ENCODE assay signal across 8 cellular contexts in genomic region chr4:123832173-123833026, GRCh38.
DNase-seq lines count a peak whose midpoint lies in the region; ATAC-seq and TF ChIP-seq lines count a peak whose summit lies in the region.

No MANE protein-coding gene starts in this region.

- H3K14ac ChIP-seq in trophoblast cell (ENCODE audit: low read length), result no peak overlapping the region

- TF ChIP-seq EP300 in gastroesophageal sphincter (IDR thresholded peaks at IDR 0.05), result no peak

- H3K9me3 ChIP-seq in gastroesophageal sphincter (no peaks in the 10 kb centered on the region), trophoblast cell (ENCODE audit: insufficient read depth, low read depth, low read length) (no peaks in the 10 kb centered on the region)

- ATAC-seq in gastroesophageal sphincter, result peak; percentile 89
- ATAC-seq in HG02759 (IDR thresholded peaks at IDR 0.05; ENCODE audit: unreplicated experiment), result no peak

- peaks cover 10% of the 10 kb centered on the region for H3K79me1 ChIP-seq in trophoblast cell (ENCODE audit: low read length)

- H2AK5ac ChIP-seq in trophoblast cell (ENCODE audit: low read length), result no peak overlapping the region

- H2AFZ ChIP-seq in trophoblast cell (ENCODE audit: insufficient read depth, low read length, poor library complexity), result no peak overlapping the region

- H2BK120ac ChIP-seq in trophoblast cell (ENCODE audit: insufficient read depth, low read length, poor library complexity), result no peak overlapping the region

- no peak for TF ChIP-seq CTCF in gastroesophageal sphincter (IDR thresholded peaks at IDR 0.05)

- H3K4me1 ChIP-seq in gastroesophageal sphincter, result peaks cover 7 to 40% (median 8%) of the 10 kb centered on the region in 3 donors
- H3K4me1 ChIP-seq in trophoblast cell (ENCODE audit: control insufficient read depth in 1 of 2, insufficient read depth in 2 of 2, low read length in 2 of 2), result peaks cover 3 to 10% of the 10 kb centered on the region in 2 experiments

- H3K18ac ChIP-seq in trophoblast cell (ENCODE audit: low read length), result no peak overlapping the region

- no peak overlapping the region for H4K12ac ChIP-seq in trophoblast cell (ENCODE audit: low read depth, low read length)

- DNase-seq in Daoy (ENCODE audit: low read depth), result peak; percentile 85
- DNase-seq in T1000 (lab: John Stamatoyannopoulos, UW), result peak; percentile 65
- DNase-seq in trophoblast cell, result peak; percentile 79 to 92
- DNase-seq in stimulated activated naive CD4-positive, alpha-beta T cell (lab: John Stamatoyannopoulos, UW), result no peak
- DNase-seq in NCI-H345 (lab: John Stamatoyannopoulos, UW), result no peak
- DNase-seq in GDM1 (lab: John Stamatoyannopoulos, UW), result no peak

- H3K36me3 ChIP-seq in gastroesophageal sphincter, result no peaks in the 10 kb centered on the region
- H3K36me3 ChIP-seq in trophoblast cell (ENCODE audit: control insufficient read depth in 1 of 2, insufficient read depth in 2 of 2, low read length in 2 of 2), result no peaks in the 10 kb centered on the region

- H2BK12ac ChIP-seq in trophoblast cell (ENCODE audit: low read length), result no peak overlapping the region

- no peak overlapping the region for H4K91ac ChIP-seq in trophoblast cell (ENCODE audit: low read depth, low read length)

- TF ChIP-seq POLR2A in gastroesophageal sphincter (IDR thresholded peaks at IDR 0.05), result no peak

- H3K23ac ChIP-seq in trophoblast cell (ENCODE audit: low read length), result no peak overlapping the region

- H3K4me3 ChIP-seq in gastroesophageal sphincter (no peak overlapping the region), trophoblast cell (ENCODE audit: low read depth, low read length) (no peak overlapping the region)

- H2BK5ac ChIP-seq in trophoblast cell (ENCODE audit: low read depth, low read length, poor library complexity), result peak overlapping the region; percentile 56

- H4K8ac ChIP-seq in trophoblast cell (ENCODE audit: low read depth, low read length), result no peak overlapping the region

- 6 to 10% methylated on average over 5 of the region's 7 CpGs for WGBS in gastroesophageal sphincter (ENCODE audit: low coverage in 1 of 2), 2 donors
- no CpG with 5 or more reads among the region's 7 CpGs for WGBS in trophoblast cell (ENCODE audit: extremely low coverage, insufficient coverage, insufficient read length)

- H3K4me2 ChIP-seq in trophoblast cell (ENCODE audit: low read length), result no peak overlapping the region

- H3K27ac ChIP-seq in gastroesophageal sphincter, result peak overlapping the region; percentile 43 to 83 (median 80)
- H3K27ac ChIP-seq in trophoblast cell (ENCODE audit: low read depth, low read length), result peak overlapping the region; percentile 31

- H3K79me2 ChIP-seq in trophoblast cell (ENCODE audit: control insufficient read depth, insufficient read depth, low read length, poor library complexity), result no peaks in the 10 kb centered on the region

- H3K9ac ChIP-seq in trophoblast cell (ENCODE audit: low read length), result no peak overlapping the region

- no peak overlapping the region for H3K4ac ChIP-seq in trophoblast cell (ENCODE audit: low read depth, low read length)

- H3K27me3 ChIP-seq in gastroesophageal sphincter (no peaks in the 10 kb centered on the region), trophoblast cell (ENCODE audit: insufficient read depth, low read length) (no peaks in the 10 kb centered on the region)

Comparison
In these comparisons a context has a peak if more than half of its experiments do, and no peak if none do; other contexts are left out.
1. DNase-seq: peak in Daoy (single experiment), T1000 (single experiment) and trophoblast cell (2 of 2); none in stimulated activated naive CD4-positive, alpha-beta T cell (0 of 6), NCI-H345 (single experiment) and GDM1 (single experiment).